ENCODE assay signal across 8 cellular contexts in genomic region chr3:133413166-133414020, GRCh38. TPM values are rescaled to one million over a fixed set of nuclear protein-coding genes. Genes with fewer than 3 reads are reported as not detected.
DNase-seq lines count a peak whose midpoint lies in the region; ATAC-seq and TF ChIP-seq lines count a peak whose summit lies in the region.

No MANE protein-coding gene starts in this region.

- peak overlapping the region; percentile 22 to 37 (median 28) for H3K4me3 ChIP-seq in esophagus muscularis mucosa
- H3K4me3 ChIP-seq in psoas muscle: peak overlapping the region; percentile 31

- peaks cover 0 to 5% (median 0%) of the 10 kb centered on the region in 4 donors for H3K27me3 ChIP-seq in esophagus muscularis mucosa
- H3K27me3 ChIP-seq in psoas muscle (ENCODE audit: insufficient read depth in 3 of 3, low read length in 2 of 3): peaks cover 0 to 2% (median 0%) of the 10 kb centered on the region in 3 donors

- ATAC-seq in psoas muscle (peak in 2 of 4 donors; percentile 50 to 67), esophagus mucosa (no peak), GM19328 (IDR thresholded peaks at IDR 0.05; ENCODE audit: unreplicated experiment) (no peak), HG02938 (IDR thresholded peaks at IDR 0.05; ENCODE audit: unreplicated experiment) (no peak)

- H3K4me1 ChIP-seq in esophagus muscularis mucosa (peaks cover 0 to 17% (median 15%) of the 10 kb centered on the region in 4 donors), psoas muscle (peaks cover 3% of the 10 kb centered on the region)

- DNase-seq in ELR (ENCODE audit: low read depth) (peak; percentile 63), NCI-H69 (lab: John Stamatoyannopoulos, UW) (peak; percentile 61), esophagus muscularis mucosa (ENCODE audit: extremely low spot score) (no peak), psoas muscle (no peak), NCI-H2081 treated with DMSO at 0.1 percent for 48 hours (lab: John Stamatoyannopoulos, UW) (no peak)

- no peaks in the 10 kb centered on the region for H3K9me3 ChIP-seq in esophagus muscularis mucosa
- no peaks in the 10 kb centered on the region for H3K9me3 ChIP-seq in psoas muscle

- no peaks in the 10 kb centered on the region for H3K36me3 ChIP-seq in esophagus muscularis mucosa
- H3K36me3 ChIP-seq in psoas muscle (ENCODE audit: insufficient read depth in 1 of 2, low read depth in 1 of 2): no peaks in the 10 kb centered on the region

- WGBS in esophagus muscularis mucosa: 33% methylated on average over 17 of the region's 17 CpGs
- 15 to 19% (median 19%) methylated on average over 17 of the region's 17 CpGs for WGBS in psoas muscle, 3 donors

- TF ChIP-seq EP300 in esophagus muscularis mucosa (IDR thresholded peaks at IDR 0.05): no peak

- H3K27ac ChIP-seq in esophagus muscularis mucosa (replicated peaks in 1 of 4): peak overlapping the region in 3 of 4 donors; percentile 3 to 54 (median 51)
- H3K27ac ChIP-seq in psoas muscle: no peak overlapping the region

- intact Hi-C loops in esophagus muscularis mucosa (cut with DNase I) (no loop called here), psoas muscle (cut with DNase I) (no loop called here)

- no peak for TF ChIP-seq CTCF in esophagus muscularis mucosa (IDR thresholded peaks at IDR 0.05)
- no peak for TF ChIP-seq CTCF in psoas muscle (IDR thresholded peaks at IDR 0.05)

- no peak for TF ChIP-seq POLR2A in esophagus muscularis mucosa (IDR thresholded peaks at IDR 0.05; ENCODE audit: low read depth)

RNA-seq across cellular contexts. Expression of gene BFSP2, which starts 13.5 kb away (rescaled TPM):
- total RNA-seq in esophagus muscularis mucosa (not detected), psoas muscle (not detected), esophagus mucosa (not detected)
- not detected for polyA plus RNA-seq in psoas muscle

Comparison
In these comparisons a context has a peak if more than half of its experiments do, and no peak if none do; other contexts are left out.
1. DNase-seq: peak in ELR (single experiment) and NCI-H69 (single experiment); none in esophagus muscularis mucosa (single experiment), psoas muscle (0 of 2) and NCI-H2081 treated with DMSO at 0.1 percent for 48 hours (single experiment).